In genomic region chr3:121749276-121750086, GRCh38 we compare ENCODE assay signal across 1 cellular context.
A peak's percentile ranks its signal among the peaks of the same experiment; 100 is the strongest.
TF ChIP-seq lines count a peak whose summit lies in the region.

A gene with protein sequence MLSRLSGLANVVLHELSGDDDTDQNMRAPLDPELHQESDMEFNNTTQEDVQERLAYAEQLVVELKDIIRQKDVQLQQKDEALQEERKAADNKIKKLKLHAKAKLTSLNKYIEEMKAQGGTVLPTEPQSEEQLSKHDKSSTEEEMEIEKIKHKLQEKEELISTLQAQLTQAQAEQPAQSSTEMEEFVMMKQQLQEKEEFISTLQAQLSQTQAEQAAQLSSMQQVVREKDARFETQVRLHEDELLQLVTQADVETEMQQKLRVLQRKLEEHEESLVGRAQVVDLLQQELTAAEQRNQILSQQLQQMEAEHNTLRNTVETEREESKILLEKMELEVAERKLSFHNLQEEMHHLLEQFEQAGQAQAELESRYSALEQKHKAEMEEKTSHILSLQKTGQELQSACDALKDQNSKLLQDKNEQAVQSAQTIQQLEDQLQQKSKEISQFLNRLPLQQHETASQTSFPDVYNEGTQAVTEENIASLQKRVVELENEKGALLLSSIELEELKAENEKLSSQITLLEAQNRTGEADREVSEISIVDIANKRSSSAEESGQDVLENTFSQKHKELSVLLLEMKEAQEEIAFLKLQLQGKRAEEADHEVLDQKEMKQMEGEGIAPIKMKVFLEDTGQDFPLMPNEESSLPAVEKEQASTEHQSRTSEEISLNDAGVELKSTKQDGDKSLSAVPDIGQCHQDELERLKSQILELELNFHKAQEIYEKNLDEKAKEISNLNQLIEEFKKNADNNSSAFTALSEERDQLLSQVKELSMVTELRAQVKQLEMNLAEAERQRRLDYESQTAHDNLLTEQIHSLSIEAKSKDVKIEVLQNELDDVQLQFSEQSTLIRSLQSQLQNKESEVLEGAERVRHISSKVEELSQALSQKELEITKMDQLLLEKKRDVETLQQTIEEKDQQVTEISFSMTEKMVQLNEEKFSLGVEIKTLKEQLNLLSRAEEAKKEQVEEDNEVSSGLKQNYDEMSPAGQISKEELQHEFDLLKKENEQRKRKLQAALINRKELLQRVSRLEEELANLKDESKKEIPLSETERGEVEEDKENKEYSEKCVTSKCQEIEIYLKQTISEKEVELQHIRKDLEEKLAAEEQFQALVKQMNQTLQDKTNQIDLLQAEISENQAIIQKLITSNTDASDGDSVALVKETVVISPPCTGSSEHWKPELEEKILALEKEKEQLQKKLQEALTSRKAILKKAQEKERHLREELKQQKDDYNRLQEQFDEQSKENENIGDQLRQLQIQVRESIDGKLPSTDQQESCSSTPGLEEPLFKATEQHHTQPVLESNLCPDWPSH (N-terminal part only) (minus strand): TSS chr3:121749741. CDS start chr3:121730971, 18,770 bp downstream.

TF ChIP-seq in HEK293, 187 proteins besides CTCF, POLR2A, EP300 and RAD21 (continued from another document and continues in another):
- TF ChIP-seq GLI4 (tag by site-specific recombination; IDR thresholded peaks at IDR 0.05), result no peak
- TF ChIP-seq RBAK (tag by site-specific recombination; IDR thresholded peaks at IDR 0.05), result no peak
- 0 out of 2 replicates have a peak, but pooled peaks have one; percentile 37 for TF ChIP-seq ZSCAN30 (tag by site-specific recombination; IDR thresholded peaks at IDR 0.05)
- TF ChIP-seq, protein P1, sequence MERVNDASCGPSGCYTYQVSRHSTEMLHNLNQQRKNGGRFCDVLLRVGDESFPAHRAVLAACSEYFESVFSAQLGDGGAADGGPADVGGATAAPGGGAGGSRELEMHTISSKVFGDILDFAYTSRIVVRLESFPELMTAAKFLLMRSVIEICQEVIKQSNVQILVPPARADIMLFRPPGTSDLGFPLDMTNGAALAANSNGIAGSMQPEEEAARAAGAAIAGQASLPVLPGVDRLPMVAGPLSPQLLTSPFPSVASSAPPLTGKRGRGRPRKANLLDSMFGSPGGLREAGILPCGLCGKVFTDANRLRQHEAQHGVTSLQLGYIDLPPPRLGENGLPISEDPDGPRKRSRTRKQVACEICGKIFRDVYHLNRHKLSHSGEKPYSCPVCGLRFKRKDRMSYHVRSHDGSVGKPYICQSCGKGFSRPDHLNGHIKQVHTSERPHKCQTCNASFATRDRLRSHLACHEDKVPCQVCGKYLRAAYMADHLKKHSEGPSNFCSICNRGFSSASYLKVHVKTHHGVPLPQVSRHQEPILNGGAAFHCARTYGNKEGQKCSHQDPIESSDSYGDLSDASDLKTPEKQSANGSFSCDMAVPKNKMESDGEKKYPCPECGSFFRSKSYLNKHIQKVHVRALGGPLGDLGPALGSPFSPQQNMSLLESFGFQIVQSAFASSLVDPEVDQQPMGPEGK (tag by site-specific recombination; IDR thresholded peaks at IDR 0.05), result peak; percentile 68
- no peak for TF ChIP-seq SALL2 (tag by site-specific recombination; IDR thresholded peaks at IDR 0.05; ENCODE audit: borderline replicate concordance)
- TF ChIP-seq REPIN1 (tag by site-specific recombination; IDR thresholded peaks at IDR 0.05; ENCODE audit: low read depth), result 0 out of 2 replicates have a peak, but pooled peaks have one; percentile 47
- TF ChIP-seq ZNF488 (tag by site-specific recombination; IDR thresholded peaks at IDR 0.05), result no peak
- no peak for TF ChIP-seq ZNF521 (tag by site-specific recombination; IDR thresholded peaks at IDR 0.05)
- TF ChIP-seq ZFP37 (tag by site-specific recombination; IDR thresholded peaks at IDR 0.05), result 0 out of 2 replicates have a peak, but pooled peaks have one; percentile 39
- no peak for TF ChIP-seq ZNF707 (tag by site-specific recombination; IDR thresholded peaks at IDR 0.05)
- TF ChIP-seq ZNF560 (tag by site-specific recombination; IDR thresholded peaks at IDR 0.05; ENCODE audit: borderline replicate concordance), result no peak
- no peak for TF ChIP-seq GLI2 (tag by site-specific recombination; IDR thresholded peaks at IDR 0.05; ENCODE audit: borderline replicate concordance, low read depth)
- TF ChIP-seq ZNF274 (IDR thresholded peaks at IDR 0.05; ENCODE audit: low read length), result no peak
- TF ChIP-seq ZNF274 (tag by site-specific recombination; IDR thresholded peaks at IDR 0.05; ENCODE audit: borderline replicate concordance), result no peak
- no peak for TF ChIP-seq KLF7 (tag by site-specific recombination; IDR thresholded peaks at IDR 0.05; ENCODE audit: borderline replicate concordance)
- TF ChIP-seq, protein P2, sequence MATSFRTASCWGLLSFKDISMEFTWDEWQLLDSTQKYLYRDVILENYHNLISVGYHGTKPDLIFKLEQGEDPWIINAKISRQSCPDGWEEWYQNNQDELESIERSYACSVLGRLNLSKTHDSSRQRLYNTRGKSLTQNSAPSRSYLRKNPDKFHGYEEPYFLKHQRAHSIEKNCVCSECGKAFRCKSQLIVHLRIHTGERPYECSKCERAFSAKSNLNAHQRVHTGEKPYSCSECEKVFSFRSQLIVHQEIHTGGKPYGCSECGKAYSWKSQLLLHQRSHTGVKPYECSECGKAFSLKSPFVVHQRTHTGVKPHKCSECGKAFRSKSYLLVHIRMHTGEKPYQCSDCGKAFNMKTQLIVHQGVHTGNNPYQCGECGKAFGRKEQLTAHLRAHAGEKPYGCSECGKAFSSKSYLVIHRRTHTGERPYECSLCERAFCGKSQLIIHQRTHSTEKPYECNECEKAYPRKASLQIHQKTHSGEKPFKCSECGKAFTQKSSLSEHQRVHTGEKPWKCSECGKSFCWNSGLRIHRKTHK (tag by site-specific recombination; IDR thresholded peaks at IDR 0.05), result no peak
- no peak for TF ChIP-seq GLIS2 (tag by site-specific recombination; IDR thresholded peaks at IDR 0.05)
- no peak for TF ChIP-seq ZNF416 (tag by site-specific recombination; IDR thresholded peaks at IDR 0.05)
- TF ChIP-seq IKZF3 (tag by site-specific recombination; IDR thresholded peaks at IDR 0.05), result no peak
- 0 out of 2 replicates have a peak, but pooled peaks have one; percentile 53 for TF ChIP-seq ZNF561 (tag by site-specific recombination; IDR thresholded peaks at IDR 0.05; ENCODE audit: borderline replicate concordance)
- TF ChIP-seq ZNF670 (tag by site-specific recombination; IDR thresholded peaks at IDR 0.05; ENCODE audit: low read depth), result no peak
- TF ChIP-seq ZSCAN5A (tag by site-specific recombination; IDR thresholded peaks at IDR 0.05), result no peak
- TF ChIP-seq ZNF621 (tag by site-specific recombination; IDR thresholded peaks at IDR 0.05), result no peak
- no peak for TF ChIP-seq ZNF426 (tag by site-specific recombination; IDR thresholded peaks at IDR 0.05)
- TF ChIP-seq ZNF510 (tag by site-specific recombination; IDR thresholded peaks at IDR 0.05; ENCODE audit: insufficient replicate concordance), result no peak
- TF ChIP-seq ZNF146 (tag by site-specific recombination; IDR thresholded peaks at IDR 0.05), result no peak
- no peak for TF ChIP-seq ZNF830 (tag by site-specific recombination; IDR thresholded peaks at IDR 0.05; ENCODE audit: low read depth)
- TF ChIP-seq ZNF664 (tag by site-specific recombination; IDR thresholded peaks at IDR 0.05), result no peak
- peak; percentile 43; the same call in 1 of the 2 replicates for TF ChIP-seq ZNF341 (tag by site-specific recombination; IDR thresholded peaks at IDR 0.05; ENCODE audit: low read depth)
- TF ChIP-seq, protein P3, sequence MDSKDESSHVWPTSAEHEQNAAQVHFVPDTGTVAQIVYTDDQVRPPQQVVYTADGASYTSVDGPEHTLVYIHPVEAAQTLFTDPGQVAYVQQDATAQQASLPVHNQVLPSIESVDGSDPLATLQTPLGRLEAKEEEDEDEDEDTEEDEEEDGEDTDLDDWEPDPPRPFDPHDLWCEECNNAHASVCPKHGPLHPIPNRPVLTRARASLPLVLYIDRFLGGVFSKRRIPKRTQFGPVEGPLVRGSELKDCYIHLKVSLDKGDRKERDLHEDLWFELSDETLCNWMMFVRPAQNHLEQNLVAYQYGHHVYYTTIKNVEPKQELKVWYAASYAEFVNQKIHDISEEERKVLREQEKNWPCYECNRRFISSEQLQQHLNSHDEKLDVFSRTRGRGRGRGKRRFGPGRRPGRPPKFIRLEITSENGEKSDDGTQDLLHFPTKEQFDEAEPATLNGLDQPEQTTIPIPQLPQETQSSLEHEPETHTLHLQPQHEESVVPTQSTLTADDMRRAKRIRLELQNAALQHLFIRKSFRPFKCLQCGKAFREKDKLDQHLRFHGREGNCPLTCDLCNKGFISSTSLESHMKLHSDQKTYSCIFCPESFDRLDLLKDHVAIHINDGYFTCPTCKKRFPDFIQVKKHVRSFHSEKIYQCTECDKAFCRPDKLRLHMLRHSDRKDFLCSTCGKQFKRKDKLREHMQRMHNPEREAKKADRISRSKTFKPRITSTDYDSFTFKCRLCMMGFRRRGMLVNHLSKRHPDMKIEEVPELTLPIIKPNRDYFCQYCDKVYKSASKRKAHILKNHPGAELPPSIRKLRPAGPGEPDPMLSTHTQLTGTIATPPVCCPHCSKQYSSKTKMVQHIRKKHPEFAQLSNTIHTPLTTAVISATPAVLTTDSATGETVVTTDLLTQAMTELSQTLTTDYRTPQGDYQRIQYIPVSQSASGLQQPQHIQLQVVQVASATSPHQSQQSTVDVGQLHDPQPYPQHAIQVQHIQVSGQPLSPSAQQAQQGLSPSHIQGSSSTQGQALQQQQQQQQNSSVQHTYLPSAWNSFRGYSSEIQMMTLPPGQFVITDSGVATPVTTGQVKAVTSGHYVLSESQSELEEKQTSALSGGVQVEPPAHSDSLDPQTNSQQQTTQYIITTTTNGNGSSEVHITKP (tag by site-specific recombination; IDR thresholded peaks at IDR 0.05), result peak; percentile 58
- no peak for TF ChIP-seq ZNF138 (tag by site-specific recombination; IDR thresholded peaks at IDR 0.05; ENCODE audit: borderline replicate concordance)
- TF ChIP-seq ZNF558 (tag by site-specific recombination; IDR thresholded peaks at IDR 0.05), result no peak
- no peak for TF ChIP-seq OSR2 (tag by site-specific recombination; IDR thresholded peaks at IDR 0.05)
- TF ChIP-seq, protein P4, sequence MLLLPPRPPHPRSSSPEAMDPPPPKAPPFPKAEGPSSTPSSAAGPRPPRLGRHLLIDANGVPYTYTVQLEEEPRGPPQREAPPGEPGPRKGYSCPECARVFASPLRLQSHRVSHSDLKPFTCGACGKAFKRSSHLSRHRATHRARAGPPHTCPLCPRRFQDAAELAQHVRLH (tag by site-specific recombination; IDR thresholded peaks at IDR 0.05), result no peak
- TF ChIP-seq ZNF211 (tag by site-specific recombination; IDR thresholded peaks at IDR 0.05; ENCODE audit: low read depth), result no peak
- no peak for TF ChIP-seq REST (tag by site-specific recombination; IDR thresholded peaks at IDR 0.05)
- peak; percentile 65 for TF ChIP-seq SP3 (tag by site-specific recombination; IDR thresholded peaks at IDR 0.05)
- no peak for TF ChIP-seq SCRT1 (tag by site-specific recombination; IDR thresholded peaks at IDR 0.05; ENCODE audit: borderline replicate concordance)
- TF ChIP-seq, protein P5, sequence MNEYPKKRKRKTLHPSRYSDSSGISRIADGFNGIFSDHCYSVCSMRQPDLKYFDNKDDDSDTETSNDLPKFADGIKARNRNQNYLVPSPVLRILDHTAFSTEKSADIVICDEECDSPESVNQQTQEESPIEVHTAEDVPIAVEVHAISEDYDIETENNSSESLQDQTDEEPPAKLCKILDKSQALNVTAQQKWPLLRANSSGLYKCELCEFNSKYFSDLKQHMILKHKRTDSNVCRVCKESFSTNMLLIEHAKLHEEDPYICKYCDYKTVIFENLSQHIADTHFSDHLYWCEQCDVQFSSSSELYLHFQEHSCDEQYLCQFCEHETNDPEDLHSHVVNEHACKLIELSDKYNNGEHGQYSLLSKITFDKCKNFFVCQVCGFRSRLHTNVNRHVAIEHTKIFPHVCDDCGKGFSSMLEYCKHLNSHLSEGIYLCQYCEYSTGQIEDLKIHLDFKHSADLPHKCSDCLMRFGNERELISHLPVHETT (tag by site-specific recombination; IDR thresholded peaks at IDR 0.05), result no peak
- TF ChIP-seq TRIM28 (IDR thresholded peaks at IDR 0.05; ENCODE audit: borderline replicate concordance, low read length), result peak; percentile 18; the same call in 1 of the 2 replicates
- TF ChIP-seq HOXC10 (CRISPR knock-in tag; IDR thresholded peaks at IDR 0.05), result no peak
- no peak; the same call in 1 of the 2 replicates for TF ChIP-seq ZNF600 (tag by site-specific recombination; IDR thresholded peaks at IDR 0.05)
